In genomic region chr16:7545251-7545650, GRCh38 we compare ENCODE assay signal across 7 cellular contexts.
"Had no signal": no experiment of that assay in that cellular context is flagged by ENCODE, and none has a peak within 500 bp of the region (broad histone marks: within the 10 kb centered on the region; RNA-seq: fewer than 3 reads in every experiment).

No MANE protein-coding gene starts in this region.

- H2AFZ ChIP-seq: GM23338 had no signal

- H3K9me3 Mint-ChIP-seq: GM23338 had no signal

- H3K9me3 ChIP-seq: HAP-1 had no signal

- H3K36me3 ChIP-seq: HAP-1 had no signal

- H3K4me1 Mint-ChIP-seq: GM23338, IgD-negative memory B cell had no signal

- H3K4me3 Mint-ChIP-seq: GM23338, HFFc6, IgD-negative memory B cell had no signal

- H3K4me2 ChIP-seq: GM23338 had no signal

- FAIRE-seq: HepG2 had no signal

- H3K27ac Mint-ChIP-seq: GM23338, HFFc6, IgD-negative memory B cell had no signal

- H3K36me3 Mint-ChIP-seq: IgD-negative memory B cell had no signal

- H3K4me3 ChIP-seq: GM23338, HAP-1 had no signal

- H3K4me1 ChIP-seq: HAP-1 had no signal

- H3K27me3 Mint-ChIP-seq: IgD-negative memory B cell had no signal

- H3K27ac ChIP-seq: HL-60 had no signal

- DNase-seq: H7, HFFc6 had no signal
